In genomic region chr11:47202569-47202968, GRCh38 we compare ENCODE assay signal across 27 cellular contexts.
"Had no signal": no experiment of that assay in that cellular context is flagged by ENCODE, and none has a peak within 500 bp of the region (broad histone marks: within the 10 kb centered on the region; RNA-seq: fewer than 3 reads in every experiment).

No MANE protein-coding gene starts in this region.

- ATAC-seq: activated CD8-positive, alpha-beta T cell treated with anti-CD3 and anti-CD28 coated beads for 36 hours; activated T-cell treated with anti-CD3 and anti-CD28 coated beads, Interleukin-2, amount 50 U/mL, for 72 hours; activated T-helper 17 cell treated with anti-CD3 and anti-CD28 coated beads, Interleukin-2, amount 50 U/mL, for 72 hours; Panc1 had no signal

- H3K4me3 ChIP-seq: SJCRH30, SK-N-MC had no signal

- DNase-seq: activated CD4-positive, alpha-beta T cell treated with anti-CD3 and anti-CD28 coated beads, Interleukin-2, amount 10 ng/mL, durations not matched to agents 24 days and 14 days; activated CD4-positive, alpha-beta T cell treated with anti-CD3 and anti-CD28 coated beads, Interleukin-2, amount 50 U/mL, for 4 hours; activated CD8-positive, alpha-beta T cell treated with anti-CD3 and anti-CD28 coated beads for 36 hours; activated effector memory CD4-positive, alpha-beta T cell treated with anti-CD3 and anti-CD28 coated beads, Interleukin-2, amount 50 U/mL, for 16 hours; activated naive CD4-positive, alpha-beta T cell; activated naive CD4-positive, alpha-beta T cell treated with anti-CD3 and anti-CD28 coated beads, Interleukin-2, amount 50 U/mL, for 16 hours; activated naive CD8-positive, alpha-beta T cell treated with anti-CD3 and anti-CD28 coated beads for 36 hours; activated T-cell treated with anti-CD3 and anti-CD28 coated beads, Interleukin-2, amount 50 U/mL, for 1 hour; activated T-cell treated with anti-CD3 and anti-CD28 coated beads, Interleukin-2, amount 50 U/mL, for 72 hours; amniotic stem cell; aorta; brain microvascular endothelial cell; central memory CD4-positive, alpha-beta T cell; MM.1S; MV-4-11; NCI-H1092; NCI-H1436 treated with DMSO at 0.1 percent for 48 hours; NCI-H1694 treated with DMSO at 0.1 percent for 48 hours; NCI-H2029; NCI-H345; NCI-H524 treated with DMSO at 0.1 percent for 48 hours; SHP77; SJCRH30 had no signal

- FAIRE-seq: TTC549 had no signal

- H3K27me3 ChIP-seq: brain microvascular endothelial cell, SJCRH30 had no signal

- H3K27ac ChIP-seq: brain microvascular endothelial cell, SJCRH30, SK-N-MC had no signal

- H3K36me3 ChIP-seq: brain microvascular endothelial cell, SJCRH30 had no signal

- H3K9me3 ChIP-seq: SJCRH30 had no signal
